In genomic region chr5:1342711-1343110, GRCh38 we compare ENCODE assay signal across 11 cellular contexts. TPM values are rescaled to one million over a fixed set of nuclear protein-coding genes. Genes with fewer than 3 reads are reported as not detected.
DNase-seq lines count a peak whose midpoint lies in the region; ATAC-seq and TF ChIP-seq lines count a peak whose summit lies in the region.
"Not testable (repeated sequence)": the region's sequence is repeated elsewhere in the genome, so short reads cannot be mapped to it uniquely, and the experiment has no call there.
"Had no signal": no experiment of that assay in that cellular context is flagged by ENCODE, and none has a peak within 500 bp of the region (broad histone marks: within the 10 kb centered on the region; RNA-seq: fewer than 3 reads in every experiment).

No MANE protein-coding gene starts in this region.

- H3K4me3 ChIP-seq in CD8-positive, alpha-beta T cell (ENCODE audit: low read depth, low read length); KMS-11 (IDR thresholded peaks at IDR 0.05; ENCODE audit: insufficient read depth, low read depth, low read length): not testable (repeated sequence)
- peak overlapping the region; percentile 62 for H3K4me3 ChIP-seq in SU-DHL-6 (ENCODE audit: insufficient read depth, low read length, poor library complexity, severe bottlenecking)

- peak overlapping the region; percentile 81; the same call in 1 of the 2 replicates for H3K4me2 ChIP-seq in KMS-11
- peak overlapping the region; percentile 89 for H3K4me2 ChIP-seq in SU-DHL-6 (ENCODE audit: low read depth, low read length, poor library complexity, severe bottlenecking)

- peak overlapping the region; percentile 85 for H3K4me3 Mint-ChIP-seq in CD8-positive, alpha-beta T cell
- peak overlapping the region; percentile 90 for H3K4me3 Mint-ChIP-seq in activated T-cell treated with anti-CD3 and anti-CD28 coated beads, Interleukin-2, amount 50 U/mL, for 4 hours
- peak overlapping the region; percentile 78 for H3K4me3 Mint-ChIP-seq in central memory CD8-positive, alpha-beta T cell
- peak overlapping the region; percentile 82 for H3K4me3 Mint-ChIP-seq in mesothelial cell of epicardium

- intact Hi-C loops in CD8-positive, alpha-beta T cell (cut with DNase I, micrococcal nuclease) = loop anchor here (1.0 to 10.0 kb wide), 3 partner anchors 27 to 728 kb away; partner anchors contain the start of genes CEP72 (in 1 of the 2) and MRPL36 (in 1 of the 2)

- H3K9me3 ChIP-seq in CD8-positive, alpha-beta T cell (ENCODE audit: low read length); SU-DHL-6 (ENCODE audit: insufficient read depth, low read length): not testable (repeated sequence)

- H2AFZ ChIP-seq in KMS-11 (ENCODE audit: low read depth); SU-DHL-6 (ENCODE audit: low read depth, low read length, severe bottlenecking): not testable (repeated sequence)

- peaks cover 28% of the 10 kb centered on the region for H3F3A ChIP-seq in SU-DHL-6 (ENCODE audit: insufficient read depth)

- not testable (repeated sequence) for H3K27me3 ChIP-seq in CD8-positive, alpha-beta T cell (ENCODE audit: insufficient read depth, low read length); KMS-11 (ENCODE audit: insufficient read depth, low read depth); SU-DHL-6 (ENCODE audit: low read length)

- peaks cover 78% of the 10 kb centered on the region for H3K79me2 ChIP-seq in KMS-11 (ENCODE audit: insufficient read depth, low read depth)
- peaks cover 47% of the 10 kb centered on the region for H3K79me2 ChIP-seq in SU-DHL-6 (ENCODE audit: insufficient read depth, low read length)

- TF ChIP-seq CTCF in CD8-positive, alpha-beta T cell (IDR thresholded peaks at IDR 0.05); KMS-11 (conservative IDR thresholded peaks at IDR 0.05; ENCODE audit: low read depth, low read length); SU-DHL-6 (IDR thresholded peaks at IDR 0.05; ENCODE audit: insufficient read depth, low read length, poor library complexity, severe bottlenecking); mesothelial cell of epicardium (IDR thresholded peaks at IDR 0.05; ENCODE audit: unreplicated experiment): not testable (repeated sequence)

- not testable (repeated sequence) for H3K27ac ChIP-seq in CD8-positive, alpha-beta T cell (ENCODE audit: low read depth, low read length)
- H3K27ac ChIP-seq in KMS-11 = peak overlapping the region; percentile 4; the same call in 1 of the 2 replicates
- peak overlapping the region; percentile 90 for H3K27ac ChIP-seq in SU-DHL-6 (ENCODE audit: low read depth, low read length)

- not testable (repeated sequence) for H3K27me3 Mint-ChIP-seq in CD8-positive, alpha-beta T cell (ENCODE audit: low read depth); activated T-cell treated with anti-CD3 and anti-CD28 coated beads, Interleukin-2, amount 50 U/mL, for 4 hours (ENCODE audit: low read depth); central memory CD8-positive, alpha-beta T cell; mesothelial cell of epicardium (ENCODE audit: low read depth)

- H3K9me2 ChIP-seq in SU-DHL-6 (replicated peaks; ENCODE audit: insufficient read depth, low read length) = not testable (repeated sequence)

- POLR2A ChIA-PET in CD8-positive, alpha-beta T cell (lab: Charles Lee) = interaction anchor here (0.9 kb wide), 1 partner anchor 43 kb away, joined by 4 read pairs; no protein-coding TSS in a partner anchor

- not testable (repeated sequence) for H3K27ac Mint-ChIP-seq in CD8-positive, alpha-beta T cell; central memory CD8-positive, alpha-beta T cell (ENCODE audit: low read depth); mesothelial cell of epicardium

- peaks cover 47% of the 10 kb centered on the region for H3K36me3 Mint-ChIP-seq in CD8-positive, alpha-beta T cell
- H3K36me3 Mint-ChIP-seq in activated T-cell treated with anti-CD3 and anti-CD28 coated beads, Interleukin-2, amount 50 U/mL, for 4 hours (ENCODE audit: insufficient read depth) = peaks cover 28% of the 10 kb centered on the region
- peaks cover 24% of the 10 kb centered on the region for H3K36me3 Mint-ChIP-seq in central memory CD8-positive, alpha-beta T cell (ENCODE audit: insufficient read depth)
- H3K36me3 Mint-ChIP-seq in mesothelial cell of epicardium = peaks cover 17% of the 10 kb centered on the region

- CTCF ChIA-PET in CD8-positive, alpha-beta T cell (lab: Charles Lee) = interaction anchor here (1.1 to 1.7 kb wide), 3 partner anchors 168 to 302 kb away, joined by 3 to 5 read pairs (median 3); no protein-coding TSS in a partner anchor

- peaks cover 31% of the 10 kb centered on the region for H3K36me3 ChIP-seq in CD8-positive, alpha-beta T cell (ENCODE audit: insufficient read depth, low read length)
- peaks cover 24% of the 10 kb centered on the region; the same call in 1 of the 2 replicates for H3K36me3 ChIP-seq in KMS-11 (ENCODE audit: insufficient read depth)
- H3K36me3 ChIP-seq in SU-DHL-6 (ENCODE audit: low read length) = not testable (repeated sequence)

- H4K20me1 ChIP-seq in KMS-11 (ENCODE audit: insufficient read depth); SU-DHL-6 (ENCODE audit: low read depth, low read length): not testable (repeated sequence)

- H3K9me3 Mint-ChIP-seq in CD8-positive, alpha-beta T cell; activated T-cell treated with anti-CD3 and anti-CD28 coated beads, Interleukin-2, amount 50 U/mL, for 4 hours; central memory CD8-positive, alpha-beta T cell; mesothelial cell of epicardium: not testable (repeated sequence)

- peaks cover 31% of the 10 kb centered on the region for H3K4me1 Mint-ChIP-seq in CD8-positive, alpha-beta T cell (ENCODE audit: low read depth)
- peaks cover 32% of the 10 kb centered on the region for H3K4me1 Mint-ChIP-seq in activated T-cell treated with anti-CD3 and anti-CD28 coated beads, Interleukin-2, amount 50 U/mL, for 4 hours (ENCODE audit: low read depth)
- H3K4me1 Mint-ChIP-seq in central memory CD8-positive, alpha-beta T cell = peaks cover 19% of the 10 kb centered on the region
- H3K4me1 Mint-ChIP-seq in mesothelial cell of epicardium = peaks cover 15% of the 10 kb centered on the region

- DNase-seq in CD8-positive, alpha-beta T cell; activated T-cell treated with anti-CD3 and anti-CD28 coated beads, Interleukin-2, amount 50 U/mL, for 4 hours; central memory CD8-positive, alpha-beta T cell (ENCODE audit: low spot score in 2 of 2); mesothelial cell of epicardium (ENCODE audit: low spot score in 2 of 2, unreplicated experiment in 2 of 2): not testable (repeated sequence)
- peak; percentile 25 for DNase-seq in renal cortical epithelial cell (ENCODE audit: low read depth)

- H3K9ac ChIP-seq in KMS-11 = not testable (repeated sequence)
- H3K9ac ChIP-seq in SU-DHL-6 (ENCODE audit: low read length) = peak overlapping the region; percentile 75

- H3K4me1 ChIP-seq in CD8-positive, alpha-beta T cell (ENCODE audit: insufficient read depth, low read length) = peaks cover 23% of the 10 kb centered on the region
- peaks cover 25% of the 10 kb centered on the region for H3K4me1 ChIP-seq in KMS-11 (ENCODE audit: low read depth, poor library complexity, severe bottlenecking)

- not testable (repeated sequence) for ATAC-seq in CD8-positive, alpha-beta T cell; activated T-cell treated with anti-CD3 and anti-CD28 coated beads, Interleukin-2, amount 50 U/mL, for 4 hours; central memory CD8-positive, alpha-beta T cell (replicated peaks; ENCODE audit: extremely low read depth, poor library complexity, severe bottlenecking)

RNA-seq across cellular contexts. Expression of gene CLPTM1L, which starts 2.2 kb away (rescaled TPM):
- total RNA-seq in CD8-positive, alpha-beta T cell = 10 to 100 TPM; 56.8 to 58.9 TPM
- 100 to 1,000 TPM; 143 to 150 (median 145) TPM for total RNA-seq in activated T-cell treated with anti-CD3 and anti-CD28 coated beads, Interleukin-2, amount 50 U/mL, for 4 hours
- total RNA-seq in mesothelial cell of epicardium (79.3 to 83.9 TPM (median 83.7 TPM) in 3 replicates), renal cortical epithelial cell (189 and 249 TPM in 2 replicates)

RNA-seq across cellular contexts. Expression of gene TERT, which starts 47.8 kb away (rescaled TPM):
- total RNA-seq in CD8-positive, alpha-beta T cell = under 1 TPM in 1 of 2 experiments, not detected in 1; 0.08 TPM
- total RNA-seq in activated T-cell treated with anti-CD3 and anti-CD28 coated beads, Interleukin-2, amount 50 U/mL, for 4 hours = 10 to 100 TPM in 2 of 3 donors, 1 to 10 TPM in 1; 9.5 to 16.7 (median 10.5) TPM
- 0.16 to 0.33 TPM (median 0.20 TPM) in 3 replicates for total RNA-seq in mesothelial cell of epicardium
- not detected in 2 replicates for total RNA-seq in renal cortical epithelial cell
- total RNA-seq: glomerular endothelial cell, IMR-90, left ventricle myocardium inferior, thoracic aorta had no signal
